ENCODE assay signal across 8 cellular contexts in the genomic region with DNA sequence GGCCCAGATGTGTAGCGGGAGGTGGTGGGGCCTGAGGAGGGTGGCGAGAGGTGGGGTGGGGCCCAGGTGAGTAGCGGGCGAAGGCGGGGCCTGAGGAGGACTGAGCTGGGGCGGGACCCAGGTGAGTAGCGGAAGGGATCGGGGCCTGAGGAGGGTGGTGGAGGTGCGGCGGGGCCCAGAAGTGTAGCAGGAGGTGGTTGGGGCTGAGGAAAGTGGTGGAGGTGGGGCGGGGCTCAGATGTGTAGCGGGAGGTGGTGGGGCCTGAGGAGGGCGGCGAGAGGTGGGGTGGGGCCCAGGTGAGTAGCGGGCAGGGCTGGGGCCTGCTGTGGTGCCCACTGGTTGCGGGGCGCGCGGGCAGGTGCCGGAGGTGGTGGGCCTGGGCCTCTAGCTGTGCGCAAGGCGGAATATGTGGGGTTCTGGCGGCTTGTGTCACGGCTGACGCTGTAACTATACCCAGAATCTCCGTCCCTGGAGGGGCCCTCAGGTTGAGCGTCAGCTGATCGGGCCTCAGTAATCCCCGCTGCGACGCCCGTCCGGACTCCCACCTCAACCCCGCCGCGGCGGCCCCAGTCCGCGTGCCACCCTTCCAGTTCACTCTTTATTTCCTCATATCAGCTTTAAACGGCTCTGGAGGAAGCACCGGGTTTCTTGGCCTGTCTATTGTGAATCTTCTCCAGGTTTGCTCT. TPM values are rescaled to one million over a fixed set of nuclear protein-coding genes. Genes with fewer than 3 reads are reported as not detected.
DNase-seq lines count a peak whose midpoint lies in the region; ATAC-seq and TF ChIP-seq lines count a peak whose summit lies in the region.

No MANE protein-coding gene starts in this region.

- CTCF ChIA-PET in activated CD8-positive, alpha-beta T cell treated with anti-CD3 and anti-CD28 coated beads, Interleukin-2, amount 10 ng/mL, durations not matched to agents 7 days and 5 days (lab: Charles Lee): interaction anchor here (0.6 to 2.3 kb wide), 8 partner anchors 8 to 252 kb away, joined by 3 to 23 read pairs (median 6); partner anchors contain the start of genes ATAD2B, TP53I3 and UBXN2A

- no peaks in the 10 kb centered on the region for H3K27me3 Mint-ChIP-seq in activated CD8-positive, alpha-beta T cell treated with anti-CD3 and anti-CD28 coated beads, Interleukin-2, amount 10 ng/mL, durations not matched to agents 7 days and 5 days (ENCODE audit: low read depth)
- no peaks in the 10 kb centered on the region for H3K27me3 Mint-ChIP-seq in glutamatergic neuron (ENCODE audit: unreplicated experiment)

- H3K9me3 Mint-ChIP-seq in activated CD8-positive, alpha-beta T cell treated with anti-CD3 and anti-CD28 coated beads, Interleukin-2, amount 10 ng/mL, durations not matched to agents 7 days and 5 days (ENCODE audit: insufficient read depth): no peaks in the 10 kb centered on the region
- H3K9me3 Mint-ChIP-seq in glutamatergic neuron (ENCODE audit: unreplicated experiment): peaks cover 12% of the 10 kb centered on the region

- H3K36me3 Mint-ChIP-seq in activated CD8-positive, alpha-beta T cell treated with anti-CD3 and anti-CD28 coated beads, Interleukin-2, amount 10 ng/mL, durations not matched to agents 7 days and 5 days (ENCODE audit: low read depth): peaks cover 15% of the 10 kb centered on the region
- no peaks in the 10 kb centered on the region for H3K36me3 Mint-ChIP-seq in glutamatergic neuron (ENCODE audit: unreplicated experiment)

- DNase-seq in AG08396 (ENCODE audit: low spot score) (peak; percentile 9), glutamatergic neuron (peak; percentile 24), pons (ENCODE audit: low spot score) (peak; percentile 19), HuH-7.5 (ENCODE audit: low spot score) (no peak)
- peak; percentile 39 for DNase-seq in activated CD8-positive, alpha-beta T cell treated with anti-CD3 and anti-CD28 coated beads, Interleukin-2, amount 10 ng/mL, durations not matched to agents 7 days and 5 days

- H3K4me1 Mint-ChIP-seq in activated CD8-positive, alpha-beta T cell treated with anti-CD3 and anti-CD28 coated beads, Interleukin-2, amount 10 ng/mL, durations not matched to agents 7 days and 5 days (ENCODE audit: low read depth): peaks cover 40% of the 10 kb centered on the region
- peaks cover 8% of the 10 kb centered on the region for H3K4me1 Mint-ChIP-seq in glutamatergic neuron (ENCODE audit: low read depth, unreplicated experiment)

- ATAC-seq in GM18511 (IDR thresholded peaks at IDR 0.05; ENCODE audit: unreplicated experiment) (peak; percentile 17), HG03460 (IDR thresholded peaks at IDR 0.05; ENCODE audit: unreplicated experiment) (peak; percentile 1)
- no peak for ATAC-seq in activated CD8-positive, alpha-beta T cell treated with anti-CD3 and anti-CD28 coated beads, Interleukin-2, amount 10 ng/mL, durations not matched to agents 7 days and 5 days
- no peak for ATAC-seq in activated CD4-positive, CD25-positive, alpha-beta regulatory T cell treated with anti-CD3 and anti-CD28 coated beads, Interleukin-2, amount 50 U/mL, for 24 hours

- peak overlapping the region; percentile 98 for H3K27ac Mint-ChIP-seq in activated CD8-positive, alpha-beta T cell treated with anti-CD3 and anti-CD28 coated beads, Interleukin-2, amount 10 ng/mL, durations not matched to agents 7 days and 5 days
- peak overlapping the region; percentile 59 for H3K27ac Mint-ChIP-seq in glutamatergic neuron (ENCODE audit: unreplicated experiment)

- TF ChIP-seq CTCF in glutamatergic neuron (IDR thresholded peaks at IDR 0.05; ENCODE audit: partially characterized antibody, unreplicated experiment): no peak

- peak overlapping the region; percentile 98 for H3K4me3 Mint-ChIP-seq in activated CD8-positive, alpha-beta T cell treated with anti-CD3 and anti-CD28 coated beads, Interleukin-2, amount 10 ng/mL, durations not matched to agents 7 days and 5 days
- peak overlapping the region; percentile 98 for H3K4me3 Mint-ChIP-seq in glutamatergic neuron (ENCODE audit: unreplicated experiment)

- POLR2A ChIA-PET in activated CD8-positive, alpha-beta T cell treated with anti-CD3 and anti-CD28 coated beads, Interleukin-2, amount 10 ng/mL, durations not matched to agents 7 days and 5 days (lab: Charles Lee): interaction anchor here (0.9 to 4.0 kb wide), 5 partner anchors 10 to 151 kb away, joined by 3 to 37 read pairs (median 4); partner anchors contain the start of genes ATAD2B, UBXN2A and WDCP

RNA-seq across cellular contexts. Expression of gene SF3B6, which starts 0.9 kb away (rescaled TPM):
- 10 to 100 TPM; 94.6 to 96.2 TPM for total RNA-seq in activated CD8-positive, alpha-beta T cell treated with anti-CD3 and anti-CD28 coated beads, Interleukin-2, amount 10 ng/mL, durations not matched to agents 7 days and 5 days
- 76.5 TPM for total RNA-seq in glutamatergic neuron (ENCODE audit: unreplicated experiment)

RNA-seq across cellular contexts. Expression of gene TP53I3, which starts 7.6 kb away (rescaled TPM):
- total RNA-seq in activated CD8-positive, alpha-beta T cell treated with anti-CD3 and anti-CD28 coated beads, Interleukin-2, amount 10 ng/mL, durations not matched to agents 7 days and 5 days: 1 to 10 TPM; 5.3 to 6.5 TPM
- total RNA-seq in glutamatergic neuron (ENCODE audit: unreplicated experiment): 38.0 TPM

RNA-seq across cellular contexts. Expression of gene FKBP1B, which starts 27.5 kb away (rescaled TPM):
- total RNA-seq in activated CD8-positive, alpha-beta T cell treated with anti-CD3 and anti-CD28 coated beads, Interleukin-2, amount 10 ng/mL, durations not matched to agents 7 days and 5 days: 1 to 10 TPM; 3.2 to 3.4 TPM
- 38.1 TPM for total RNA-seq in glutamatergic neuron (ENCODE audit: unreplicated experiment)

RNA-seq across cellular contexts. Expression of gene WDCP, which starts 29.8 kb away (rescaled TPM):
- total RNA-seq in activated CD8-positive, alpha-beta T cell treated with anti-CD3 and anti-CD28 coated beads, Interleukin-2, amount 10 ng/mL, durations not matched to agents 7 days and 5 days: 10 to 100 TPM; 23.2 to 24.1 TPM
- total RNA-seq in glutamatergic neuron (ENCODE audit: unreplicated experiment): 22.3 TPM

RNA-seq across cellular contexts. Expression of gene PFN4, which starts 46.1 kb away (rescaled TPM):
- total RNA-seq in activated CD8-positive, alpha-beta T cell treated with anti-CD3 and anti-CD28 coated beads, Interleukin-2, amount 10 ng/mL, durations not matched to agents 7 days and 5 days: under 1 TPM in 1 of 2 experiments, not detected in 1; 0.26 TPM
- total RNA-seq in glutamatergic neuron (ENCODE audit: unreplicated experiment): not detected

Comparison
In these comparisons a context has a peak if more than half of its experiments do, and no peak if none do; other contexts are left out.
1. ATAC-seq: peak in GM18511 (single experiment) and HG03460 (single experiment); none in activated CD8-positive, alpha-beta T cell treated with anti-CD3 and anti-CD28 coated beads, Interleukin-2, amount 10 ng/mL, durations not matched to agents 7 days and 5 days (single experiment) and activated CD4-positive, CD25-positive, alpha-beta regulatory T cell treated with anti-CD3 and anti-CD28 coated beads, Interleukin-2, amount 50 U/mL, for 24 hours (0 of 2).